8 cellular contexts compared by ENCODE assay signal in genomic region chr22:46734213-46734722, GRCh38. TPM values are rescaled to one million over a fixed set of nuclear protein-coding genes. Genes with fewer than 3 reads are reported as not detected.
A peak's percentile ranks its signal among the peaks of the same experiment; 100 is the strongest.
DNase-seq lines count a peak whose midpoint lies in the region; ATAC-seq, FAIRE-seq and TF ChIP-seq lines count a peak whose summit lies in the region.
"Not testable (repeated sequence)": the region's sequence is repeated elsewhere in the genome, so short reads cannot be mapped to it uniquely, and the experiment has no call there.

No MANE protein-coding gene starts in this region.

- peaks cover 62% of the 10 kb centered on the region for H3K4me1 Mint-ChIP-seq in activated CD8-positive, alpha-beta T cell treated with anti-CD3 and anti-CD28 coated beads for 36 hours (ENCODE audit: low read depth)
- H3K4me1 Mint-ChIP-seq in immature natural killer cell = peaks cover 67 to 80% of the 10 kb centered on the region in 2 donors

- not testable (repeated sequence) for H3K36me3 ChIP-seq in Peyer's patch; K562 (ENCODE audit: control insufficient read depth, insufficient read depth, low read length); upper lobe of right lung
- H3K36me3 ChIP-seq in neutrophil = peaks cover 17% of the 10 kb centered on the region

- H3K9me3 Mint-ChIP-seq in activated CD8-positive, alpha-beta T cell treated with anti-CD3 and anti-CD28 coated beads for 36 hours; immature natural killer cell: not testable (repeated sequence)

- DNase-seq in DMS53 (lab: John Stamatoyannopoulos, UW) (peak; percentile 48), NCI-H2081 (lab: John Stamatoyannopoulos, UW) (peak; percentile 51 to 85)
- not testable (repeated sequence) for DNase-seq in Peyer's patch; activated CD8-positive, alpha-beta T cell treated with anti-CD3 and anti-CD28 coated beads for 36 hours; K562 (ENCODE audit: extremely low read depth in 1 of 4, low spot score in 3 of 4); immature natural killer cell; upper lobe of right lung

- not testable (repeated sequence) for H3K27me3 Mint-ChIP-seq in activated CD8-positive, alpha-beta T cell treated with anti-CD3 and anti-CD28 coated beads for 36 hours
- H3K27me3 Mint-ChIP-seq in immature natural killer cell (ENCODE audit: low read depth in 3 of 3) = peaks cover 0 to 15% (median 3%) of the 10 kb centered on the region in 3 donors

- H3K4me3 Mint-ChIP-seq in activated CD8-positive, alpha-beta T cell treated with anti-CD3 and anti-CD28 coated beads for 36 hours = peak overlapping the region; percentile 93
- peak overlapping the region; percentile 51 to 100 (median 94) for H3K4me3 Mint-ChIP-seq in immature natural killer cell

- H4K20me1 ChIP-seq in K562 (replicated peaks; ENCODE audit: control insufficient read depth, insufficient read depth, low read length) = not testable (repeated sequence)

- ATAC-seq in activated CD8-positive, alpha-beta T cell treated with anti-CD3 and anti-CD28 coated beads for 36 hours; K562; upper lobe of right lung: not testable (repeated sequence)

- peaks cover 29% of the 10 kb centered on the region for H3K36me3 Mint-ChIP-seq in activated CD8-positive, alpha-beta T cell treated with anti-CD3 and anti-CD28 coated beads for 36 hours (ENCODE audit: low read depth)
- not testable (repeated sequence) for H3K36me3 Mint-ChIP-seq in immature natural killer cell

- peak overlapping the region; percentile 98 for H3K27ac Mint-ChIP-seq in activated CD8-positive, alpha-beta T cell treated with anti-CD3 and anti-CD28 coated beads for 36 hours
- peak overlapping the region; percentile 95 to 99 (median 99) for H3K27ac Mint-ChIP-seq in immature natural killer cell

- TF ChIP-seq EP300 in K562 (IDR thresholded peaks at IDR 0.05; ENCODE audit: low read length) = not testable (repeated sequence)

- intact Hi-C loops in activated CD8-positive, alpha-beta T cell treated with anti-CD3 and anti-CD28 coated beads for 36 hours (cut with micrococcal nuclease); K562 (cut with micrococcal nuclease); upper lobe of right lung (cut with DNase I): not testable (repeated sequence)

- 76% methylated on average over 11 of the region's 12 CpGs for WGBS in K562 (ENCODE audit: insufficient coverage, low coverage, missing lambda C conversion rate)

- not testable (repeated sequence) for FAIRE-seq in K562 (lab: Jason Lieb, UNC)

- H3K79me2 ChIP-seq in K562 (ENCODE audit: control insufficient read depth, insufficient read depth, low read length) = peaks cover 29% of the 10 kb centered on the region

- H2AFZ ChIP-seq in K562 (ENCODE audit: low read depth, low read length) = not testable (repeated sequence)

- not testable (repeated sequence) for TF ChIP-seq POLR2A in Peyer's patch (IDR thresholded peaks at IDR 0.05); K562 (conservative IDR thresholded peaks at IDR 0.05)

- POLR2A ChIA-PET in activated CD8-positive, alpha-beta T cell treated with anti-CD3 and anti-CD28 coated beads for 36 hours (lab: Charles Lee) = interaction anchor here (0.5 kb wide), 1 partner anchor 153 kb away, joined by 3 read pairs; no protein-coding TSS in a partner anchor
- POLR2A ChIA-PET in K562 (lab: Yijun Ruan, JAX) = not testable (repeated sequence)

- H3K27ac ChIP-seq in Peyer's patch = peak overlapping the region in 3 of 4 donors; percentile 92 to 99 (median 96)
- H3K27ac ChIP-seq in K562 (ENCODE audit: extremely low read depth, low read depth, low read length) = not testable (repeated sequence)
- H3K27ac ChIP-seq in neutrophil = peak overlapping the region; percentile 97
- peak overlapping the region; percentile 61 for H3K27ac ChIP-seq in upper lobe of right lung

- not testable (repeated sequence) for H3K4me2 ChIP-seq in K562 (ENCODE audit: insufficient read depth, low read length)

- not testable (repeated sequence) for H3K27me3 ChIP-seq in Peyer's patch; K562 (ENCODE audit: control insufficient read depth in 2 of 2, insufficient read depth in 2 of 2, low read length in 2 of 2); neutrophil; upper lobe of right lung

- H3K4me1 ChIP-seq in Peyer's patch (peaks cover 7 to 78% (median 36%) of the 10 kb centered on the region in 4 donors), K562 (replicated peaks in 1 of 2; ENCODE audit: control insufficient read depth in 2 of 2, insufficient read depth in 2 of 2, low read length in 2 of 2) (peaks cover 5 to 43% of the 10 kb centered on the region in 2 experiments; a peak in 4 of 5 replicates), neutrophil (ENCODE audit: control insufficient read depth in 1 of 2, insufficient read depth in 1 of 2, low read depth in 1 of 2, low read length in 1 of 2) (peaks cover 40 to 41% of the 10 kb centered on the region in 2 experiments), upper lobe of right lung (peaks cover 62% of the 10 kb centered on the region)

- not testable (repeated sequence) for H3K9ac ChIP-seq in K562 (ENCODE audit: insufficient read depth in 1 of 2, low read depth in 2 of 2, low read length in 2 of 2)

- TF ChIP-seq CTCF in Peyer's patch (IDR thresholded peaks at IDR 0.05); activated CD8-positive, alpha-beta T cell treated with anti-CD3 and anti-CD28 coated beads for 36 hours (IDR thresholded peaks at IDR 0.05); K562 (IDR thresholded peaks at IDR 0.05 in 2 of 3, conservative IDR thresholded peaks at IDR 0.05 in 1 of 3; ENCODE audit: insufficient read depth in 2 of 3, low read depth in 1 of 3, low read length in 3 of 3); neutrophil (IDR thresholded peaks at IDR 0.05); upper lobe of right lung (IDR thresholded peaks at IDR 0.05): not testable (repeated sequence)

- BruUV-seq in K562 (replicated peaks; lab: Mats Ljungman, UMichigan) = not testable (repeated sequence)

- in situ Hi-C loops in K562 (cut with MboI) = not testable (repeated sequence)

- peak overlapping the region in 1 of 4 donors; percentile 19 for H3K4me3 ChIP-seq in Peyer's patch
- H3K4me3 ChIP-seq in K562, upper lobe of right lung: not testable (repeated sequence)
- H3K4me3 ChIP-seq in neutrophil (ENCODE audit: low read depth in 1 of 2, low read length in 1 of 2) = peak overlapping the region in 1 of 2 experiments; percentile 80

- CTCF ChIA-PET in activated CD8-positive, alpha-beta T cell treated with anti-CD3 and anti-CD28 coated beads for 36 hours (lab: Charles Lee) = interaction anchor here (1.6 kb wide), 1 partner anchor 69 kb away, joined by 5 read pairs; no protein-coding TSS in a partner anchor
- CTCF ChIA-PET in K562 (lab: Yijun Ruan, JAX; ENCODE audit: low intra/inter-chr PET ratio) = not testable (repeated sequence)

- not testable (repeated sequence) for TF ChIP-seq RAD21 in K562 (CRISPR knock-in tag; conservative IDR thresholded peaks at IDR 0.05 in 1 of 2, IDR thresholded peaks at IDR 0.05 in 1 of 2)

- H3K9me1 ChIP-seq in K562 (ENCODE audit: control insufficient read depth, insufficient read depth, low read length) = not testable (repeated sequence)

- H3K9me3 ChIP-seq in Peyer's patch; K562 (replicated peaks; ENCODE audit: control insufficient read depth, insufficient read depth, low read depth, low read length); neutrophil; upper lobe of right lung: not testable (repeated sequence)

RNA-seq across cellular contexts. Expression of gene CERK, which starts 3.8 kb away (rescaled TPM):
- 100 to 1,000 TPM in 1 of 4 donors, 10 to 100 TPM in 3; 89.1 to 131 (median 94.7) TPM for total RNA-seq in Peyer's patch
- 10 to 100 TPM; 38.4 to 41.8 TPM for total RNA-seq in activated CD8-positive, alpha-beta T cell treated with anti-CD3 and anti-CD28 coated beads for 36 hours
- total RNA-seq in K562 (2011; cell fraction: chromatin; rRNA removed; ENCODE audit: low replicate concordance) = 19.9 and 29.6 TPM in 2 replicates
- total RNA-seq in K562 (2011; cell fraction: nucleolus; rRNA removed) = 16.8 and 18.6 TPM in 2 replicates
- total RNA-seq in K562 (2011; cell fraction: nucleoplasm; rRNA removed) = 22.0 and 23.9 TPM in 2 replicates
- 10.7 and 12.2 TPM in 2 replicates for total RNA-seq in K562 (2014; rRNA removed)
- total RNA-seq in K562 (2014; rRNA removed; fragmentation: Illumina TruSeq; extraction: Trizol) = 7.3 and 8.0 TPM in 2 replicates
- total RNA-seq in K562 (2015; rRNA removed; fragmentation: Illumina TruSeq; extraction: Trizol) = 14.5 and 14.9 TPM in 2 replicates
- 9.9 and 12.5 TPM in 2 replicates for total RNA-seq in K562 (2021)
- 11.8 and 12.7 TPM in 2 replicates for polyA plus RNA-seq in K562 (2011; rRNA removed)
- 10.9 and 13.7 TPM in 2 replicates for polyA plus RNA-seq in K562 (2011; cell fraction: cytosol; rRNA removed)
- polyA plus RNA-seq in K562 (2011; cell fraction: nucleus; rRNA removed) = 9.6 and 10.3 TPM in 2 replicates
- polyA plus RNA-seq in K562 (2012) = 10.9 and 13.1 TPM in 2 replicates
- polyA plus RNA-seq in K562 (2014; fragmentation: Illumina TruSeq; extraction: Trizol) = 8.0 and 8.7 TPM in 2 replicates
- polyA plus RNA-seq in K562 (2014; fragmentation: Nextera tagmentation; extraction: Ambion mirVana) = 1 to 10 TPM; 1.1 to 1.3 TPM
- 8.3 and 8.6 TPM in 2 replicates for polyA plus RNA-seq in K562 (2014; rRNA removed)
- polyA minus RNA-seq in K562 (2011; rRNA and poly(A)+ RNA removed) = 13.6 and 15.8 TPM in 2 replicates
- polyA minus RNA-seq in K562 (2011; cell fraction: cytosol; rRNA and poly(A)+ RNA removed) = 9.7 and 12.5 TPM in 2 replicates
- polyA minus RNA-seq in K562 (2011; cell fraction: nucleus; rRNA and poly(A)+ RNA removed) = 6.2 and 12.6 TPM in 2 replicates
- 10 to 100 TPM; 31.1 to 59.4 (median 38.9) TPM for polyA plus RNA-seq in immature natural killer cell
- total RNA-seq in upper lobe of right lung = 28.1 TPM

RNA-seq across cellular contexts. Expression of gene TBC1D22A, which starts 28.2 kb away (rescaled TPM):
- 10 to 100 TPM; 42.6 to 70.4 (median 55.1) TPM for total RNA-seq in Peyer's patch
- total RNA-seq in activated CD8-positive, alpha-beta T cell treated with anti-CD3 and anti-CD28 coated beads for 36 hours = 10 to 100 TPM; 41.0 to 42.8 TPM
- total RNA-seq in K562 (2011; cell fraction: chromatin; rRNA removed; ENCODE audit: low replicate concordance) = 31.5 and 43.3 TPM in 2 replicates
- 21.1 and 22.2 TPM in 2 replicates for total RNA-seq in K562 (2011; cell fraction: nucleolus; rRNA removed)
- total RNA-seq in K562 (2011; cell fraction: nucleoplasm; rRNA removed) = 21.2 and 22.4 TPM in 2 replicates
- 5.2 and 8.2 TPM in 2 replicates for total RNA-seq in K562 (2014; rRNA removed)
- total RNA-seq in K562 (2014; rRNA removed; fragmentation: Illumina TruSeq; extraction: Trizol) = 1.9 and 2.4 TPM in 2 replicates
- 3.1 and 3.3 TPM in 2 replicates for total RNA-seq in K562 (2015; rRNA removed; fragmentation: Illumina TruSeq; extraction: Trizol)
- 11.5 and 12.6 TPM in 2 replicates for total RNA-seq in K562 (2021)
- polyA plus RNA-seq in K562 (2011; rRNA removed) = 7.5 and 10.0 TPM in 2 replicates
- 7.8 and 8.5 TPM in 2 replicates for polyA plus RNA-seq in K562 (2011; cell fraction: cytosol; rRNA removed)
- 9.0 and 10.7 TPM in 2 replicates for polyA plus RNA-seq in K562 (2011; cell fraction: nucleus; rRNA removed)
- polyA plus RNA-seq in K562 (2012) = 8.6 and 10.2 TPM in 2 replicates
- polyA plus RNA-seq in K562 (2014; fragmentation: Illumina TruSeq; extraction: Trizol) = 5.6 and 5.8 TPM in 2 replicates
- polyA plus RNA-seq in K562 (2014; fragmentation: Nextera tagmentation; extraction: Ambion mirVana) = under 1 TPM; 0.20 to 0.34 TPM
- 7.1 and 7.9 TPM in 2 replicates for polyA plus RNA-seq in K562 (2014; rRNA removed)
- 8.5 and 9.0 TPM in 2 replicates for polyA minus RNA-seq in K562 (2011; rRNA and poly(A)+ RNA removed)
- polyA minus RNA-seq in K562 (2011; cell fraction: cytosol; rRNA and poly(A)+ RNA removed) = 5.6 and 15.4 TPM in 2 replicates
- polyA minus RNA-seq in K562 (2011; cell fraction: nucleus; rRNA and poly(A)+ RNA removed) = 7.1 and 12.8 TPM in 2 replicates
- polyA plus RNA-seq in immature natural killer cell = 10 to 100 TPM; 20.6 to 28.0 (median 24.0) TPM
- total RNA-seq in upper lobe of right lung = 31.3 TPM
